6 cellular contexts compared by ENCODE assay signal in the genomic region with DNA sequence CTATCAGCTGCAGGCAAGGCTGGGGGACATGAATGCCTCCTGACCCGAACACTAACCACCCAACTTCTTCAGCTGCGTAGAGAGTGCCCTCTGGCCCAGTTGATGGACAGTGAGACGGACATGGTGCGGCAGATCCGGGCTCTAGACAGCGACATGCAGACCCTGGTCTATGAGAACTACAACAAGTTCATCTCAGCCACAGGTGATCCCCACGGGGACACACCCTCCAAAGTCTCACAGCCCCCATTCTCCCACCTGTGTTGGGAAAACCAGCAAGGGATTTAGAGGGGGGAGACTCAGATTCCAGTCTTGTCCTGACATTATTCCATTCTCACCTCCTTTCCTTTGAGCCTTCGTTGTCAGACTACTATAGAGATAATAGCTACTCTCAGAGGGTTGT. TPM values are rescaled to one million over a fixed set of nuclear protein-coding genes. Genes with fewer than 3 reads are reported as not detected.
DNase-seq lines count a peak whose midpoint lies in the region; ATAC-seq and TF ChIP-seq lines count a peak whose summit lies in the region.

No MANE protein-coding gene starts in this region.

- H3K9me3 Mint-ChIP-seq in activated T-cell treated with anti-CD3 and anti-CD28 coated beads, Interleukin-2, amount 50 U/mL, for 4 hours: no peaks in the 10 kb centered on the region

- no peaks in the 10 kb centered on the region for H3K27me3 ChIP-seq in right atrium auricular region
- H3K27me3 ChIP-seq in upper lobe of left lung: no peaks in the 10 kb centered on the region

- H3K27ac ChIP-seq in right atrium auricular region (peak overlapping the region; percentile 92 to 96), upper lobe of left lung (peak overlapping the region; percentile 88 to 95 (median 91))

- no peaks in the 10 kb centered on the region for H3K27me3 Mint-ChIP-seq in activated T-cell treated with anti-CD3 and anti-CD28 coated beads, Interleukin-2, amount 50 U/mL, for 4 hours (ENCODE audit: low read depth)

- ATAC-seq in activated T-cell treated with anti-CD3 and anti-CD28 coated beads, Interleukin-2, amount 50 U/mL, for 4 hours: no peak
- no peak for ATAC-seq in upper lobe of left lung (ENCODE audit: low FRiP score in 2 of 2)

- 42 to 43% methylated on average over 3 to 8 of the region's 8 CpGs for WGBS in upper lobe of left lung, 2 donors

- H3K4me3 ChIP-seq in right atrium auricular region (peak overlapping the region; percentile 86 to 91), upper lobe of left lung (peak overlapping the region; percentile 78 to 95 (median 82))

- H3K4me1 Mint-ChIP-seq in activated T-cell treated with anti-CD3 and anti-CD28 coated beads, Interleukin-2, amount 50 U/mL, for 4 hours (ENCODE audit: low read depth): peaks cover 15% of the 10 kb centered on the region

- no peak for DNase-seq in activated T-cell treated with anti-CD3 and anti-CD28 coated beads, Interleukin-2, amount 50 U/mL, for 4 hours
- DNase-seq in activated T-cell treated with anti-CD3 and anti-CD28 coated beads for 4 hours (no peak), right atrium auricular region (ENCODE audit: low spot score) (no peak), upper lobe of left lung (no peak), pons (ENCODE audit: low spot score) (no peak), AG20443 (ENCODE audit: low spot score) (no peak)

- H3K9me3 ChIP-seq in right atrium auricular region (no peaks in the 10 kb centered on the region), upper lobe of left lung (peaks cover 0 to 4% (median 0%) of the 10 kb centered on the region in 4 donors)

- H3K36me3 Mint-ChIP-seq in activated T-cell treated with anti-CD3 and anti-CD28 coated beads, Interleukin-2, amount 50 U/mL, for 4 hours (ENCODE audit: insufficient read depth): peaks cover 7% of the 10 kb centered on the region

- no peaks in the 10 kb centered on the region for H3K36me3 ChIP-seq in right atrium auricular region
- H3K36me3 ChIP-seq in upper lobe of left lung: peaks cover 0 to 10% (median 3%) of the 10 kb centered on the region in 4 donors

- H3K4me1 ChIP-seq in right atrium auricular region: peaks cover 0 to 28% of the 10 kb centered on the region in 2 donors
- peaks cover 14 to 27% (median 19%) of the 10 kb centered on the region in 4 donors for H3K4me1 ChIP-seq in upper lobe of left lung

- H3K4me3 Mint-ChIP-seq in activated T-cell treated with anti-CD3 and anti-CD28 coated beads, Interleukin-2, amount 50 U/mL, for 4 hours: peak overlapping the region; percentile 92

- no peak for TF ChIP-seq POLR2A in upper lobe of left lung (IDR thresholded peaks at IDR 0.05)

- TF ChIP-seq EP300 in upper lobe of left lung (IDR thresholded peaks at IDR 0.05): no peak

- TF ChIP-seq CTCF in right atrium auricular region (IDR thresholded peaks at IDR 0.05) (no peak), upper lobe of left lung (IDR thresholded peaks at IDR 0.05) (no peak)

RNA-seq across cellular contexts. Expression of a gene that starts 0.9 kb away (rescaled TPM):
- 100 to 1,000 TPM; 161 to 165 (median 161) TPM for total RNA-seq in activated T-cell treated with anti-CD3 and anti-CD28 coated beads, Interleukin-2, amount 50 U/mL, for 4 hours
- 100 to 1,000 TPM in 1 of 2 donors, 10 to 100 TPM in 1; 98.5 to 147 TPM for total RNA-seq in right atrium auricular region
- 100 to 1,000 TPM; 102 to 531 (median 175) TPM for total RNA-seq in upper lobe of left lung

RNA-seq across cellular contexts. Expression of a gene that starts 12.9 kb away (rescaled TPM):
- 10 to 100 TPM; 36.5 to 37.1 (median 36.6) TPM for total RNA-seq in activated T-cell treated with anti-CD3 and anti-CD28 coated beads, Interleukin-2, amount 50 U/mL, for 4 hours
- total RNA-seq in right atrium auricular region (10 to 100 TPM; 26.7 to 38.4 TPM), upper lobe of left lung (10 to 100 TPM; 21.4 to 39.8 (median 34.6) TPM)

RNA-seq across cellular contexts. Expression of a gene that starts 13.1 kb away (rescaled TPM):
- 10 to 100 TPM; 26.4 to 37.1 (median 35.1) TPM for total RNA-seq in activated T-cell treated with anti-CD3 and anti-CD28 coated beads, Interleukin-2, amount 50 U/mL, for 4 hours
- total RNA-seq in right atrium auricular region: under 1 TPM; 0.16 to 0.52 TPM
- total RNA-seq in upper lobe of left lung: 1 to 10 TPM; 1.0 to 4.4 (median 1.8) TPM

RNA-seq across cellular contexts. Expression of a gene that starts 14.7 kb away (rescaled TPM):
- 10 to 100 TPM; 18.4 to 19.4 (median 18.7) TPM for total RNA-seq in activated T-cell treated with anti-CD3 and anti-CD28 coated beads, Interleukin-2, amount 50 U/mL, for 4 hours
- total RNA-seq in right atrium auricular region: 100 to 1,000 TPM; 134 to 199 TPM
- 10 to 100 TPM; 36.8 to 82.7 (median 45.5) TPM for total RNA-seq in upper lobe of left lung

RNA-seq across cellular contexts. Expression of a gene that starts 20.6 kb away (rescaled TPM):
- 10 to 100 TPM; 25.9 to 28.1 (median 26.2) TPM for total RNA-seq in activated T-cell treated with anti-CD3 and anti-CD28 coated beads, Interleukin-2, amount 50 U/mL, for 4 hours
- total RNA-seq in right atrium auricular region (10 to 100 TPM in 1 of 2 donors, 1 to 10 TPM in 1; 8.7 to 12.0 TPM), upper lobe of left lung (10 to 100 TPM; 12.6 to 28.5 (median 15.2) TPM)

Comparison
In these comparisons a context has a peak if more than half of its experiments do, and no peak if none do; other contexts are left out.
1. RNA of a gene that starts 13.1 kb away (total RNA-seq): 26.4 to 37.1 TPM in activated T-cell treated with anti-CD3 and anti-CD28 coated beads, Interleukin-2, amount 50 U/mL, for 4 hours; 1.0 to 4.4 TPM in upper lobe of left lung and 0.16 to 0.52 TPM in right atrium auricular region; every median in the first group is over 4 times any median in the second.